In the genomic region with DNA sequence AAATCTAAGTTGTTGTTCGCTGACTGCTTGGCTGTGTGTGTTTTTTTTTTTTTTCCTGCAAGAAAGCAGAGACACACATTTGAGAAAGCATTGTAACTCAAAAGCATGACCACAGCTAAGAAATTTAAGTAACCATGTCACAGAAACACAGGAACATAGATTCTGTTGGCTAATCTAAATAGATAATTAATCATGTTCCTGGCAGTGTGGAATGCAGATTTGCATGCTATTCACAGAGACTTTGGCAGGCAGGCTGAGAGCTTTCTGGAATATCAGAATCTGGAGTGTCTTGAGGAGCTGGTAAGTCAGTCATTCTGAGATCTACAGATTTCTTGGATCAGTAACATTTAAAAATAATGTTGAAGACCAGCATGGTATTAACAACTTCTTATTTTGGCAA, we compare ENCODE assay signal across 2 cellular contexts.
TF ChIP-seq lines count a peak whose summit lies in the region.

No MANE protein-coding gene starts in this region.

TF ChIP-seq in SK-N-SH treated with all-trans-retinoic acid at 6 μM for 48 hours, 23 proteins besides CTCF, POLR2A, EP300 and RAD21:
- TF ChIP-seq ZNF8 (CRISPR knock-in tag; IDR thresholded peaks at IDR 0.05) = no peak
- TF ChIP-seq ESRRG (CRISPR knock-in tag; IDR thresholded peaks at IDR 0.05) = no peak
- no peak for TF ChIP-seq TSHZ2 (CRISPR knock-in tag; IDR thresholded peaks at IDR 0.05)
- no peak for TF ChIP-seq ZFP3 (CRISPR knock-in tag; IDR thresholded peaks at IDR 0.05)
- no peak for TF ChIP-seq ZNF565 (CRISPR knock-in tag; conservative IDR thresholded peaks at IDR 0.05; ENCODE audit: low read depth)
- TF ChIP-seq CSRNP3 (CRISPR knock-in tag; IDR thresholded peaks at IDR 0.05) = no peak
- TF ChIP-seq, protein P1, sequence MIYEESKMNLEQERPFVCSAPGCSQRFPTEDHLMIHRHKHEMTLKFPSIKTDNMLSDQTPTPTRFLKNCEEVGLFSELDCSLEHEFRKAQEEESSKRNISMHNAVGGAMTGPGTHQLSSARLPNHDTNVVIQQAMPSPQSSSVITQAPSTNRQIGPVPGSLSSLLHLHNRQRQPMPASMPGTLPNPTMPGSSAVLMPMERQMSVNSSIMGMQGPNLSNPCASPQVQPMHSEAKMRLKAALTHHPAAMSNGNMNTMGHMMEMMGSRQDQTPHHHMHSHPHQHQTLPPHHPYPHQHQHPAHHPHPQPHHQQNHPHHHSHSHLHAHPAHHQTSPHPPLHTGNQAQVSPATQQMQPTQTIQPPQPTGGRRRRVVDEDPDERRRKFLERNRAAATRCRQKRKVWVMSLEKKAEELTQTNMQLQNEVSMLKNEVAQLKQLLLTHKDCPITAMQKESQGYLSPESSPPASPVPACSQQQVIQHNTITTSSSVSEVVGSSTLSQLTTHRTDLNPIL (CRISPR knock-in tag; IDR thresholded peaks at IDR 0.05; ENCODE audit: low read depth) = no peak
- no peak for TF ChIP-seq ZC3H10 (CRISPR knock-in tag; IDR thresholded peaks at IDR 0.05)
- TF ChIP-seq POU6F1 (CRISPR knock-in tag; IDR thresholded peaks at IDR 0.05; ENCODE audit: borderline replicate concordance, low read depth) = no peak
- TF ChIP-seq BACH2 (CRISPR knock-in tag; IDR thresholded peaks at IDR 0.05; ENCODE audit: borderline replicate concordance) = no peak
- TF ChIP-seq ISL1 (CRISPR knock-in tag; IDR thresholded peaks at IDR 0.05) = no peak
- no peak for TF ChIP-seq TCF4 (CRISPR knock-in tag; IDR thresholded peaks at IDR 0.05; ENCODE audit: borderline replicate concordance)
- TF ChIP-seq PPARA (CRISPR knock-in tag; IDR thresholded peaks at IDR 0.05; ENCODE audit: borderline replicate concordance) = no peak
- TF ChIP-seq TOX (CRISPR knock-in tag; IDR thresholded peaks at IDR 0.05; ENCODE audit: borderline replicate concordance) = no peak
- no peak for TF ChIP-seq ARNTL (CRISPR knock-in tag; IDR thresholded peaks at IDR 0.05; ENCODE audit: borderline replicate concordance, low read depth)
- no peak for TF ChIP-seq RARB (CRISPR knock-in tag; IDR thresholded peaks at IDR 0.05)

TF ChIP-seq in SK-N-SH, 30 proteins besides CTCF, POLR2A, EP300 and RAD21:
- TF ChIP-seq USF1 (IDR thresholded peaks at IDR 0.05; ENCODE audit: borderline replicate concordance, low read depth) (no peak), IRF3 (IDR thresholded peaks at IDR 0.05; ENCODE audit: low read depth, low read length) (no peak), MXI1 (IDR thresholded peaks at IDR 0.05; ENCODE audit: low read depth, low read length) (no peak), TEAD4 (IDR thresholded peaks at IDR 0.05; ENCODE audit: borderline replicate concordance, insufficient read depth) (no peak), RXRA (IDR thresholded peaks at IDR 0.05; ENCODE audit: borderline replicate concordance, low read depth) (no peak), SIN3A (IDR thresholded peaks at IDR 0.05; ENCODE audit: borderline replicate concordance, low read depth, low read length) (no peak), MEF2A (IDR thresholded peaks at IDR 0.05; ENCODE audit: borderline replicate concordance, low read depth) (no peak), SMC3 (IDR thresholded peaks at IDR 0.05; ENCODE audit: low read depth, low read length) (no peak), NRF1 (IDR thresholded peaks at IDR 0.05; ENCODE audit: low read depth, low read length) (no peak), CHD2 (IDR thresholded peaks at IDR 0.05; ENCODE audit: low read length, partially characterized antibody) (no peak), FOXJ3 (CRISPR knock-in tag; IDR thresholded peaks at IDR 0.05) (no peak), ZBTB33 (IDR thresholded peaks at IDR 0.05; ENCODE audit: borderline replicate concordance, low read depth) (no peak), POLR2AphosphoS5 (IDR thresholded peaks at IDR 0.05; ENCODE audit: low read depth, low read length) (no peak), YY1 (IDR thresholded peaks at IDR 0.05; ENCODE audit: low read depth) (no peak), REST (IDR thresholded peaks at IDR 0.05; ENCODE audit: low read depth, low read length) (no peak)
- TF ChIP-seq, protein P2, sequence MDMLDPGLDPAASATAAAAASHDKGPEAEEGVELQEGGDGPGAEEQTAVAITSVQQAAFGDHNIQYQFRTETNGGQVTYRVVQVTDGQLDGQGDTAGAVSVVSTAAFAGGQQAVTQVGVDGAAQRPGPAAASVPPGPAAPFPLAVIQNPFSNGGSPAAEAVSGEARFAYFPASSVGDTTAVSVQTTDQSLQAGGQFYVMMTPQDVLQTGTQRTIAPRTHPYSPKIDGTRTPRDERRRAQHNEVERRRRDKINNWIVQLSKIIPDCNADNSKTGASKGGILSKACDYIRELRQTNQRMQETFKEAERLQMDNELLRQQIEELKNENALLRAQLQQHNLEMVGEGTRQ (IDR thresholded peaks at IDR 0.05; ENCODE audit: borderline replicate concordance, low read depth, low read length) = no peak
TF ChIP-seq in SK-N-SH: peak in this region for 0.
